ENCODE assay signal across 1 cellular context in genomic region chr19:40403262-40403984, GRCh38.
TF ChIP-seq lines count a peak whose summit lies in the region.

No MANE protein-coding gene starts in this region.

TF ChIP-seq in HepG2, 621 proteins besides CTCF, POLR2A, EP300 and RAD21 (continued from another document and continues in another):
- TF ChIP-seq ZHX2 (IDR thresholded peaks at IDR 0.05; ENCODE audit: low read depth) (no peak), ZHX2 (CRISPR knock-in tag; IDR thresholded peaks at IDR 0.05; ENCODE audit: borderline replicate concordance) (no peak), ZNF501 (CRISPR knock-in tag; IDR thresholded peaks at IDR 0.05) (no peak), ZNF552 (CRISPR knock-in tag; IDR thresholded peaks at IDR 0.05; ENCODE audit: borderline replicate concordance) (no peak), KLF11 (CRISPR knock-in tag; IDR thresholded peaks at IDR 0.05) (no peak), GATA4 (IDR thresholded peaks at IDR 0.05; ENCODE audit: borderline replicate concordance, low read depth) (no peak), ZNF354B (CRISPR knock-in tag; IDR thresholded peaks at IDR 0.05) (no peak), BHLHE40 (IDR thresholded peaks at IDR 0.05; ENCODE audit: low read length) (no peak), AHR (CRISPR knock-in tag; IDR thresholded peaks at IDR 0.05) (no peak), MED8 (CRISPR knock-in tag; IDR thresholded peaks at IDR 0.05; ENCODE audit: insufficient replicate concordance) (no peak), ZNF761 (CRISPR knock-in tag; conservative IDR thresholded peaks at IDR 0.05) (0 out of 2 replicates have a peak, but pooled peaks have one; percentile 38), HNRNPLL (IDR thresholded peaks at IDR 0.05; ENCODE audit: low read depth, low read length, poor library complexity, severe bottlenecking) (peak; percentile 95), BORCS8-MEF2B (CRISPR knock-in tag; IDR thresholded peaks at IDR 0.05) (no peak), JDP2 (CRISPR knock-in tag; IDR thresholded peaks at IDR 0.05; ENCODE audit: borderline replicate concordance) (no peak), ZNF441 (CRISPR knock-in tag; IDR thresholded peaks at IDR 0.05; ENCODE audit: borderline replicate concordance) (no peak), SOX5 (CRISPR knock-in tag; IDR thresholded peaks at IDR 0.05; ENCODE audit: borderline replicate concordance) (no peak), KDM5A (IDR thresholded peaks at IDR 0.05; ENCODE audit: borderline replicate concordance, low read length) (no peak), ZNF816 (CRISPR knock-in tag; IDR thresholded peaks at IDR 0.05; ENCODE audit: borderline replicate concordance) (no peak), FOXP1 (IDR thresholded peaks at IDR 0.05) (no peak), FOXP1 (CRISPR knock-in tag; IDR thresholded peaks at IDR 0.05) (no peak), HNRNPH1 (optimal IDR thresholded peaks at IDR 0.05; ENCODE audit: low read depth, low read length) (no peak), YEATS4 (CRISPR knock-in tag; IDR thresholded peaks at IDR 0.05; ENCODE audit: borderline replicate concordance) (0 out of 2 replicates have a peak, but pooled peaks have one; percentile 10), ZNF160 (CRISPR knock-in tag; IDR thresholded peaks at IDR 0.05) (no peak), ZNF83 (CRISPR knock-in tag; IDR thresholded peaks at IDR 0.05; ENCODE audit: borderline replicate concordance) (no peak), GZF1 (CRISPR knock-in tag; IDR thresholded peaks at IDR 0.05) (no peak), SKI (IDR thresholded peaks at IDR 0.05; ENCODE audit: partially characterized antibody) (no peak), POLR2G (IDR thresholded peaks at IDR 0.05; ENCODE audit: low read depth, low read length) (peak; percentile 49; the same call in 1 of the 2 replicates), ZXDC (CRISPR knock-in tag; IDR thresholded peaks at IDR 0.05) (no peak), STAG1 (CRISPR knock-in tag; IDR thresholded peaks at IDR 0.05) (no peak), RXRB (CRISPR knock-in tag; IDR thresholded peaks at IDR 0.05; ENCODE audit: borderline replicate concordance) (no peak), ZNF724P (CRISPR knock-in tag; IDR thresholded peaks at IDR 0.05; ENCODE audit: borderline replicate concordance) (no peak), RCOR2 (CRISPR knock-in tag; IDR thresholded peaks at IDR 0.05) (peak; percentile 93), MLXIP (CRISPR knock-in tag; IDR thresholded peaks at IDR 0.05; ENCODE audit: borderline replicate concordance) (no peak)
- TF ChIP-seq, protein P1, sequence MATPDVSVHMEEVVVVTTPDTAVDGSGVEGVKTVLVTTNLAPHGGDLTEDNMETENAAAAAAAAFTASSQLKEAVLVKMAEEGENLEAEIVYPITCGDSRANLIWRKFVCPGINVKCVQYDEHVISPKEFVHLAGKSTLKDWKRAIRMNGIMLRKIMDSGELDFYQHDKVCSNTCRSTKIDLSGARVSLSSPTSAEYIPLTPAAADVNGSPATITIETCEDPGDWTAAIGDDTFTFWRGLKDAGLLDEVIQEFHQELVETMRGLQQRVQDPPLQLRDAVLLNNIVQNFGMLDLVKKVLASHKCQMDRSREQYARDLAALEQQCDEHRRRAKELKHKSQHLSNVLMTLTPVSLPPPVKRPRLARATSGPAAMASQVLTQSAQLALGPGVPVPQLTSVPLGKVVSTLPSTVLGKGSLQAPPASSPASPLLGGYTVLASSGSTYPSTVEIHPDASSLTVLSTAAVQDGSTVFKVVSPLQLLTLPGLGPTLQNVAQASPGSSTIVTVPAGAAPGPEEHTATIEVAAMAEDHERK (CRISPR knock-in tag; IDR thresholded peaks at IDR 0.05; ENCODE audit: low read depth), result no peak
- TF ChIP-seq, protein P2, sequence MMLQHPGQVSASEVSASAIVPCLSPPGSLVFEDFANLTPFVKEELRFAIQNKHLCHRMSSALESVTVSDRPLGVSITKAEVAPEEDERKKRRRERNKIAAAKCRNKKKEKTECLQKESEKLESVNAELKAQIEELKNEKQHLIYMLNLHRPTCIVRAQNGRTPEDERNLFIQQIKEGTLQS (CRISPR knock-in tag; IDR thresholded peaks at IDR 0.05), result no peak
- TF ChIP-seq, protein P3, sequence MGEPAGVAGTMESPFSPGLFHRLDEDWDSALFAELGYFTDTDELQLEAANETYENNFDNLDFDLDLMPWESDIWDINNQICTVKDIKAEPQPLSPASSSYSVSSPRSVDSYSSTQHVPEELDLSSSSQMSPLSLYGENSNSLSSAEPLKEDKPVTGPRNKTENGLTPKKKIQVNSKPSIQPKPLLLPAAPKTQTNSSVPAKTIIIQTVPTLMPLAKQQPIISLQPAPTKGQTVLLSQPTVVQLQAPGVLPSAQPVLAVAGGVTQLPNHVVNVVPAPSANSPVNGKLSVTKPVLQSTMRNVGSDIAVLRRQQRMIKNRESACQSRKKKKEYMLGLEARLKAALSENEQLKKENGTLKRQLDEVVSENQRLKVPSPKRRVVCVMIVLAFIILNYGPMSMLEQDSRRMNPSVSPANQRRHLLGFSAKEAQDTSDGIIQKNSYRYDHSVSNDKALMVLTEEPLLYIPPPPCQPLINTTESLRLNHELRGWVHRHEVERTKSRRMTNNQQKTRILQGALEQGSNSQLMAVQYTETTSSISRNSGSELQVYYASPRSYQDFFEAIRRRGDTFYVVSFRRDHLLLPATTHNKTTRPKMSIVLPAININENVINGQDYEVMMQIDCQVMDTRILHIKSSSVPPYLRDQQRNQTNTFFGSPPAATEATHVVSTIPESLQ (CRISPR knock-in tag; conservative IDR thresholded peaks at IDR 0.05), result no peak
- TF ChIP-seq, protein P4, sequence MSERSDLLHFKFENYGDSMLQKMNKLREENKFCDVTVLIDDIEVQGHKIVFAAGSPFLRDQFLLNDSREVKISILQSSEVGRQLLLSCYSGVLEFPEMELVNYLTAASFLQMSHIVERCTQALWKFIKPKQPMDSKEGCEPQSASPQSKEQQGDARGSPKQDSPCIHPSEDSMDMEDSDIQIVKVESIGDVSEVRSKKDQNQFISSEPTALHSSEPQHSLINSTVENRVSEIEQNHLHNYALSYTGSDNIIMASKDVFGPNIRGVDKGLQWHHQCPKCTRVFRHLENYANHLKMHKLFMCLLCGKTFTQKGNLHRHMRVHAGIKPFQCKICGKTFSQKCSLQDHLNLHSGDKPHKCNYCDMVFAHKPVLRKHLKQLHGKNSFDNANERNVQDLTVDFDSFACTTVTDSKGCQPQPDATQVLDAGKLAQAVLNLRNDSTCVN (CRISPR knock-in tag; IDR thresholded peaks at IDR 0.05; ENCODE audit: borderline replicate concordance), result no peak
- TF ChIP-seq, protein P5, sequence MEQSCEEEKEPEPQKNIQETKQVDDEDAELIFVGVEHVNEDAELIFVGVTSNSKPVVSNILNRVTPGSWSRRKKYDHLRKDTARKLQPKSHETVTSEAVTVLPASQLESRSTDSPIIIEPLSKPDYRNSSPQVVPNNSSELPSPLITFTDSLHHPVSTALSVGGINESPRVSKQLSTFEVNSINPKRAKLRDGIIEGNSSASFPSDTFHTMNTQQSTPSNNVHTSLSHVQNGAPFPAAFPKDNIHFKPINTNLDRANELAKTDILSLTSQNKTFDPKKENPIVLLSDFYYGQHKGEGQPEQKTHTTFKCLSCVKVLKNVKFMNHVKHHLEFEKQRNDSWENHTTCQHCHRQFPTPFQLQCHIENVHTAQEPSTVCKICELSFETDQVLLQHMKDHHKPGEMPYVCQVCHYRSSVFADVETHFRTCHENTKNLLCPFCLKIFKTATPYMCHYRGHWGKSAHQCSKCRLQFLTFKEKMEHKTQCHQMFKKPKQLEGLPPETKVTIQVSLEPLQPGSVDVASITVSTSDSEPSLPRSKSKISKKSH (CRISPR knock-in tag; IDR thresholded peaks at IDR 0.05; ENCODE audit: borderline replicate concordance), result no peak
- TF ChIP-seq, protein P6, sequence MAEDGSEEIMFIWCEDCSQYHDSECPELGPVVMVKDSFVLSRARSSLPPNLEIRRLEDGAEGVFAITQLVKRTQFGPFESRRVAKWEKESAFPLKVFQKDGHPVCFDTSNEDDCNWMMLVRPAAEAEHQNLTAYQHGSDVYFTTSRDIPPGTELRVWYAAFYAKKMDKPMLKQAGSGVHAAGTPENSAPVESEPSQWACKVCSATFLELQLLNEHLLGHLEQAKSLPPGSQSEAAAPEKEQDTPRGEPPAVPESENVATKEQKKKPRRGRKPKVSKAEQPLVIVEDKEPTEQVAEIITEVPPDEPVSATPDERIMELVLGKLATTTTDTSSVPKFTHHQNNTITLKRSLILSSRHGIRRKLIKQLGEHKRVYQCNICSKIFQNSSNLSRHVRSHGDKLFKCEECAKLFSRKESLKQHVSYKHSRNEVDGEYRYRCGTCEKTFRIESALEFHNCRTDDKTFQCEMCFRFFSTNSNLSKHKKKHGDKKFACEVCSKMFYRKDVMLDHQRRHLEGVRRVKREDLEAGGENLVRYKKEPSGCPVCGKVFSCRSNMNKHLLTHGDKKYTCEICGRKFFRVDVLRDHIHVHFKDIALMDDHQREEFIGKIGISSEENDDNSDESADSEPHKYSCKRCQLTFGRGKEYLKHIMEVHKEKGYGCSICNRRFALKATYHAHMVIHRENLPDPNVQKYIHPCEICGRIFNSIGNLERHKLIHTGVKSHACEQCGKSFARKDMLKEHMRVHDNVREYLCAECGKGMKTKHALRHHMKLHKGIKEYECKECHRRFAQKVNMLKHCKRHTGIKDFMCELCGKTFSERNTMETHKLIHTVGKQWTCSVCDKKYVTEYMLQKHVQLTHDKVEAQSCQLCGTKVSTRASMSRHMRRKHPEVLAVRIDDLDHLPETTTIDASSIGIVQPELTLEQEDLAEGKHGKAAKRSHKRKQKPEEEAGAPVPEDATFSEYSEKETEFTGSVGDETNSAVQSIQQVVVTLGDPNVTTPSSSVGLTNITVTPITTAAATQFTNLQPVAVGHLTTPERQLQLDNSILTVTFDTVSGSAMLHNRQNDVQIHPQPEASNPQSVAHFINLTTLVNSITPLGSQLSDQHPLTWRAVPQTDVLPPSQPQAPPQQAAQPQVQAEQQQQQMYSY (CRISPR knock-in tag; IDR thresholded peaks at IDR 0.05), result peak; percentile 74
